ENCODE assay signal across 22 cellular contexts in genomic region chr10:100204370-100204769, GRCh38.
"Had no signal": no experiment of that assay in that cellular context is flagged by ENCODE, and none has a peak within 500 bp of the region (broad histone marks: within the 10 kb centered on the region; RNA-seq: fewer than 3 reads in every experiment).

No MANE protein-coding gene starts in this region.

- H3K4me1 ChIP-seq: foreskin keratinocyte, left lung, stomach, suprapubic skin, tibial nerve had no signal

- H3K27me3 Mint-ChIP-seq: naive thymus-derived CD4-positive, alpha-beta T cell; stimulated activated memory B cell treated with anti-CD40 and anti-IgM and Interleukin-4, amounts not matched to agents 10 μg/mL and 1 μg/mL and 100 μg/mL, for 72 hours had no signal

- H3K9me3 ChIP-seq: left lung, stomach, suprapubic skin, tibial nerve had no signal

- H3K27ac Mint-ChIP-seq: stimulated activated memory B cell treated with anti-CD40 and anti-IgM and Interleukin-4, amounts not matched to agents 10 μg/mL and 1 μg/mL and 100 μg/mL, for 72 hours had no signal

- ATAC-seq: activated CD4-positive, CD25-positive, alpha-beta regulatory T cell treated with anti-CD3 and anti-CD28 coated beads, Interleukin-2, amount 50 U/mL, for 24 hours; foreskin keratinocyte; left lung; naive thymus-derived CD4-positive, alpha-beta T cell; sciatic nerve; stimulated activated memory B cell treated with anti-CD40 and anti-IgM and Interleukin-4, amounts not matched to agents 10 μg/mL and 1 μg/mL and 100 μg/mL, for 72 hours had no signal

- H3K4me3 Mint-ChIP-seq: naive thymus-derived CD4-positive, alpha-beta T cell; neural crest cell; stimulated activated memory B cell treated with anti-CD40 and anti-IgM and Interleukin-4, amounts not matched to agents 10 μg/mL and 1 μg/mL and 100 μg/mL, for 72 hours had no signal

- H3K4me3 ChIP-seq: left lung, lung, stomach, suprapubic skin, tibial nerve had no signal

- H3K27ac ChIP-seq: brain microvascular endothelial cell, foreskin keratinocyte, left lung, stomach, suprapubic skin, tibial nerve had no signal

- H3K4me1 Mint-ChIP-seq: neural crest cell; stimulated activated memory B cell treated with anti-CD40 and anti-IgM and Interleukin-4, amounts not matched to agents 10 μg/mL and 1 μg/mL and 100 μg/mL, for 72 hours had no signal

- DNase-seq: activated CD4-positive, alpha-beta T cell treated with anti-CD3 and anti-CD28 coated beads, Interleukin-2, amount 50 U/mL, for 1 hour; activated effector memory CD4-positive, alpha-beta T cell treated with Interleukin-2 at 50 U/mL for 16 hours; activated naive CD4-positive, alpha-beta T cell treated with anti-CD3 and anti-CD28 coated beads, Interleukin-2, amount 50 U/mL, for 16 hours; activated T-cell treated with anti-CD3 and anti-CD28 coated beads, Interleukin-2, amount 50 U/mL, for 1 hour; aorta; brain microvascular endothelial cell; caudate nucleus; dermis blood vessel endothelial cell; effector memory CD4-positive, alpha-beta T cell; foreskin keratinocyte; left lung; naive thymus-derived CD4-positive, alpha-beta T cell; small intestine; stimulated activated CD4-positive, alpha-beta T cell treated with anti-CD3 and anti-CD28 coated beads, Interleukin-2, amount 100 ng/mL, for 24 hours; stomach had no signal

- H3K27me3 ChIP-seq: brain microvascular endothelial cell, foreskin keratinocyte, left lung, stomach, suprapubic skin, tibial nerve had no signal

- H3K9me3 Mint-ChIP-seq: naive thymus-derived CD4-positive, alpha-beta T cell; neural crest cell; stimulated activated memory B cell treated with anti-CD40 and anti-IgM and Interleukin-4, amounts not matched to agents 10 μg/mL and 1 μg/mL and 100 μg/mL, for 72 hours had no signal
